ENCODE assay signal across 10 cellular contexts in the genomic region with DNA sequence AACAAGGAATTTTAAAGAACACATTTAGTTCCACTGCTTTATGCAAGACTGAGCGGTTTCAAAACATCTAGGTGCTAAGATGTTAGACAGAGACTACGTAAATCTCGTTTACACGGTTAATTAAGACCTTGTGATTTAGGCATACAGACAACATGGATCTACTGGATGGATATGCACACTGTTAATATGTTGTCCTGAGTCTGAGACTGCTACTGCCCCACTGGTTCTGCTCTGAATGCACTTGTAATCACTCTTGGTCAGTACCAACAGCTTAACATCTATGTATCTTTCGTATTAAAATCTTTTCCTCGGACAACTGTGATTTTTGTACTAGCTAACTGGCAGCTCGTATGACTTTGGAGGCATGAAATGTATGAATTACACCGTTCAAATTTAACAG. TPM values are rescaled to one million over a fixed set of nuclear protein-coding genes. Genes with fewer than 3 reads are reported as not detected.
DNase-seq lines count a peak whose midpoint lies in the region; ATAC-seq and TF ChIP-seq lines count a peak whose summit lies in the region.
"Had no signal": no experiment of that assay in that cellular context is flagged by ENCODE, and none has a peak within 500 bp of the region (broad histone marks: within the 10 kb centered on the region; RNA-seq: fewer than 3 reads in every experiment).

No MANE protein-coding gene starts in this region.

- H3K9me3 ChIP-seq in T-helper 17 cell (ENCODE audit: control insufficient read depth, low read length, poor library complexity, severe bottlenecking) (no peaks in the 10 kb centered on the region), gastroesophageal sphincter (no peaks in the 10 kb centered on the region)

- intact Hi-C loops in left colon (cut with DNase I, micrococcal nuclease): loop anchor here in 1 of 2 donors (10.0 kb wide), 1 partner anchor 202 kb away; no protein-coding TSS in a partner anchor

- TF ChIP-seq EP300 in gastroesophageal sphincter (IDR thresholded peaks at IDR 0.05): no peak

- H3K4me3 ChIP-seq in GM12864 (ENCODE audit: low read depth, low read length) (peak overlapping the region; percentile 98), gastroesophageal sphincter (peak overlapping the region; percentile 81 to 96), skeletal muscle cell (ENCODE audit: low read depth, low read length) (peak overlapping the region; percentile 94)

- WGBS in gastroesophageal sphincter (ENCODE audit: low coverage in 1 of 2), 2 donors: 33 to 41% methylated on average over 4 to 8 of the region's 8 CpGs

- peaks cover 33% of the 10 kb centered on the region for H3K4me1 Mint-ChIP-seq in T-helper 17 cell

- H3K4me1 ChIP-seq in gastroesophageal sphincter: peaks cover 0 to 67% (median 7%) of the 10 kb centered on the region in 3 donors

- H3K4me3 Mint-ChIP-seq in T-helper 17 cell: peak overlapping the region; percentile 95

- no peak for ATAC-seq in T-helper 17 cell
- no peak for ATAC-seq in gastroesophageal sphincter
- ATAC-seq in left colon: no peak

- H3K27ac ChIP-seq in gastroesophageal sphincter: peak overlapping the region; percentile 31 to 98 (median 96)

- TF ChIP-seq CTCF in GM12864 (IDR thresholded peaks at IDR 0.05; ENCODE audit: low read depth, low read length, missing control alignments): no peak
- TF ChIP-seq CTCF in gastroesophageal sphincter (IDR thresholded peaks at IDR 0.05): no peak

- no peaks in the 10 kb centered on the region for H3K36me3 ChIP-seq in gastroesophageal sphincter

- no peaks in the 10 kb centered on the region for H3K36me3 Mint-ChIP-seq in T-helper 17 cell (ENCODE audit: low read depth)

- DNase-seq in GM12864 (ENCODE audit: low read depth) (no peak), T-helper 17 cell (no peak), skeletal muscle cell (ENCODE audit: low read depth) (no peak), left colon (no peak), NCI-H2029 (lab: John Stamatoyannopoulos, UW) (no peak)
- no peak for DNase-seq in NK-92 treated with Interleukin-12 subunit alpha and Interleukin-12 subunit beta, amount 100 ng/mL, for 24 hours (lab: John Stamatoyannopoulos, UW)
- no peak for DNase-seq in stimulated activated CD4-positive, alpha-beta T cell treated with anti-CD3 and anti-CD28 coated beads, Interleukin-2, amount 100 ng/mL, for 24 hours
- DNase-seq: activated CD4-positive, alpha-beta T cell treated with anti-CD3 and anti-CD28 coated beads for 1 hour; stimulated activated CD4-positive, alpha-beta T cell treated with anti-CD3 and anti-CD28 coated beads, Interleukin-12 subunit alpha, Interleukin-12 subunit beta, amount 100 ng/mL, for 4 hours had no signal

- H3K27ac Mint-ChIP-seq in T-helper 17 cell: peak overlapping the region; percentile 75

- H3K27me3 Mint-ChIP-seq in T-helper 17 cell: no peaks in the 10 kb centered on the region

- H3K27me3 ChIP-seq in gastroesophageal sphincter: no peaks in the 10 kb centered on the region

- TF ChIP-seq POLR2A in gastroesophageal sphincter (IDR thresholded peaks at IDR 0.05): no peak

RNA-seq across cellular contexts. Expression of gene MAN1A1, which starts 3.1 kb away (rescaled TPM):
- total RNA-seq in T-helper 17 cell (10 to 100 TPM; 14.2 to 19.6 TPM), gastroesophageal sphincter (100 to 1,000 TPM in 2 of 4 donors, 10 to 100 TPM in 2; 73.3 to 177 (median 110) TPM), left colon (10 to 100 TPM; 68.6 to 94.3 TPM)
